Comparison of ENCODE assay signal across 11 cellular contexts in the genomic region with DNA sequence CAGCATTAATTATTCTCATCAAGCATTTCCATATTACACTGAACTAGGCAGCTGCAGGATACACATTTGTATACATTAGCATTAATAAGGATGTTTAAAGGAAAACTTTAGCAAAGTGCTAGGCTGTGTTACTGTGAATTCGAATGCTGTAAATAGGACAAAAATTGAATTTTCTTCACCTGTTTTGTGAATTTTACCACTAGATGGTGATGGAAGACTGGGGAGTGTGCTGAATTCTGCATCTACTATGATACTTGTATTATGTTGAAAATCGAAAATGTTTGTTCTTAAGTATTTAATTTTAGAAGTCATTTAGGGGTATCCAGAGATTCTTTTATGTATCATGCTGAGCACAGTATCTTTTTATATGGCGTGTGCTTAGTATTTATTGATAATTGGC. TPM values are rescaled to one million over a fixed set of nuclear protein-coding genes. Genes with fewer than 3 reads are reported as not detected.
DNase-seq lines count a peak whose midpoint lies in the region; TF ChIP-seq lines count a peak whose summit lies in the region.
"Had no signal": no experiment of that assay in that cellular context is flagged by ENCODE, and none has a peak within 500 bp of the region (broad histone marks: within the 10 kb centered on the region; RNA-seq: fewer than 3 reads in every experiment).

No MANE protein-coding gene starts in this region.

- H3K27me3 ChIP-seq in smooth muscle cell (ENCODE audit: low read depth) = no peaks in the 10 kb centered on the region

- no peak overlapping the region for H3K27ac ChIP-seq in smooth muscle cell (ENCODE audit: low read depth)

- H3K4me3 ChIP-seq in epithelial cell of proximal tubule (ENCODE audit: low read depth, low read length) = no peak overlapping the region
- H3K4me3 ChIP-seq in smooth muscle cell = no peak overlapping the region

- no peaks in the 10 kb centered on the region for H3K4me1 ChIP-seq in smooth muscle cell (ENCODE audit: low read depth)

- H3K36me3 ChIP-seq in smooth muscle cell (ENCODE audit: low read depth) = no peaks in the 10 kb centered on the region

- no peaks in the 10 kb centered on the region for H3K79me2 ChIP-seq in smooth muscle cell (ENCODE audit: low read depth)

- no peaks in the 10 kb centered on the region for H4K20me1 ChIP-seq in smooth muscle cell (ENCODE audit: low read depth)

- DNase-seq in NCI-H748 (lab: John Stamatoyannopoulos, UW; ENCODE audit: unreplicated experiment) = peak; percentile 3
- no peak for DNase-seq in NCI-H748 treated with DMSO at 0.1 percent for 48 hours (lab: John Stamatoyannopoulos, UW)
- DNase-seq in NOMO-1 (lab: John Stamatoyannopoulos, UW; ENCODE audit: unreplicated experiment in 2 of 2) = peak; percentile 30 to 66
- DNase-seq in epithelial cell of proximal tubule (ENCODE audit: low read depth) = no peak
- DNase-seq in smooth muscle cell (lab: John Stamatoyannopoulos, UW; ENCODE audit: unreplicated experiment) = no peak
- no peak for DNase-seq in GDM1 (lab: John Stamatoyannopoulos, UW)
- no peak for DNase-seq in DMS114 treated with DMSO at 0.1 percent for 48 hours (lab: John Stamatoyannopoulos, UW; ENCODE audit: unreplicated experiment)
- no peak for DNase-seq in NCI-H446 treated with DMSO at 0.1 percent for 48 hours (lab: John Stamatoyannopoulos, UW)
- DNase-seq: CD4-positive, CD25-positive, alpha-beta regulatory T cell had no signal

- no peak overlapping the region for H3K9ac ChIP-seq in smooth muscle cell (ENCODE audit: low read depth)

- H2AFZ ChIP-seq in smooth muscle cell (ENCODE audit: low read depth) = no peak overlapping the region

- H3K4me2 ChIP-seq in smooth muscle cell = no peak overlapping the region

- no peaks in the 10 kb centered on the region for H3K9me3 ChIP-seq in smooth muscle cell (replicated peaks; ENCODE audit: low read depth)

- TF ChIP-seq CTCF in epithelial cell of proximal tubule (conservative IDR thresholded peaks at IDR 0.05; ENCODE audit: low read depth, low read length) (peak; percentile 75), smooth muscle cell (IDR thresholded peaks at IDR 0.05; ENCODE audit: borderline replicate concordance, insufficient read depth, poor library complexity, severe bottlenecking) (peak; percentile 59)

- WGBS in smooth muscle cell (ENCODE audit: low lambda C conversion rate) = 64% methylated on average over 3 of the region's 3 CpGs

- H3F3A ChIP-seq in smooth muscle cell (ENCODE audit: low read depth) = no peaks in the 10 kb centered on the region

RNA-seq across cellular contexts. Expression of gene P2RY14, which starts 12.3 kb away (rescaled TPM):
- total RNA-seq in epithelial cell of proximal tubule (not detected in 2 replicates), smooth muscle cell (not detected in 2 replicates)
- not detected in 2 replicates for polyA plus RNA-seq in smooth muscle cell
- total RNA-seq: pulmonary artery endothelial cell had no signal

RNA-seq across cellular contexts. Expression of gene GPR87, which starts 25.9 kb away (rescaled TPM):
- total RNA-seq in epithelial cell of proximal tubule = 5.0 and 12.0 TPM in 2 replicates
- total RNA-seq in smooth muscle cell = 24.0 and 27.1 TPM in 2 replicates
- polyA plus RNA-seq in smooth muscle cell = 5.1 and 25.4 TPM in 2 replicates
- total RNA-seq: CD4-positive, CD25-positive, alpha-beta regulatory T cell had no signal
- polyA plus RNA-seq: CD4-positive, CD25-positive, alpha-beta regulatory T cell had no signal

RNA-seq across cellular contexts. Expression of gene P2RY13, which starts 38.7 kb away (rescaled TPM):
- total RNA-seq in epithelial cell of proximal tubule = not detected in 2 replicates
- total RNA-seq in smooth muscle cell = not detected in 2 replicates
- not detected in 2 replicates for polyA plus RNA-seq in smooth muscle cell
- total RNA-seq: CD4-positive, CD25-positive, alpha-beta regulatory T cell; pulmonary artery endothelial cell; T-helper 1 cell treated with Interleukin-12 subunit alpha and Interleukin-12 subunit beta and Interleukin-4 antibody, amounts not matched to agents 30 ng/mL and 1 ng/mL, for 36 hours had no signal

Comparison
In these comparisons a context has a peak if more than half of its experiments do, and no peak if none do; other contexts are left out.
1. DNase-seq: peak in NCI-H748 (single experiment) and NOMO-1 (2 of 2); none in NCI-H748 treated with DMSO at 0.1 percent for 48 hours (single experiment), epithelial cell of proximal tubule (single experiment), smooth muscle cell (single experiment), GDM1 (single experiment), DMS114 treated with DMSO at 0.1 percent for 48 hours (single experiment) and NCI-H446 treated with DMSO at 0.1 percent for 48 hours (single experiment).